ENCODE assay signal across 9 cellular contexts in genomic region chr2:96533292-96534073, GRCh38. TPM values are rescaled to one million over a fixed set of nuclear protein-coding genes. Genes with fewer than 3 reads are reported as not detected.
DNase-seq lines count a peak whose midpoint lies in the region; ATAC-seq and TF ChIP-seq lines count a peak whose summit lies in the region.
"Had no signal": no experiment of that assay in that cellular context is flagged by ENCODE, and none has a peak within 500 bp of the region (broad histone marks: within the 10 kb centered on the region; RNA-seq: fewer than 3 reads in every experiment).

No MANE protein-coding gene starts in this region.

- peak overlapping the region in 2 of 3 donors; percentile 7 to 34 for H3K4me3 ChIP-seq in breast epithelium
- no peak overlapping the region for H3K4me3 ChIP-seq in lung
- no peak overlapping the region for H3K4me3 ChIP-seq in urinary bladder (ENCODE audit: low read depth, low read length)

- H3K4me1 ChIP-seq in breast epithelium, result peaks cover 35 to 40% of the 10 kb centered on the region in 2 donors
- H3K4me1 ChIP-seq in lung (ENCODE audit: control insufficient read depth in 2 of 2, insufficient read depth in 2 of 2, low read length in 2 of 2), result peaks cover 23 to 43% of the 10 kb centered on the region in 2 donors
- peaks cover 4% of the 10 kb centered on the region for H3K4me1 ChIP-seq in urinary bladder (ENCODE audit: insufficient read depth)

- H3K27me3 ChIP-seq in breast epithelium (no peaks in the 10 kb centered on the region), lung (ENCODE audit: control insufficient read depth, insufficient read depth) (no peaks in the 10 kb centered on the region)

- H3K27ac ChIP-seq in breast epithelium, result peak overlapping the region; percentile 95 to 98
- H3K27ac ChIP-seq in lung (ENCODE audit: low read depth in 1 of 2, low read length in 1 of 2), result peak overlapping the region; percentile 69 to 90
- peak overlapping the region; percentile 85 for H3K27ac ChIP-seq in urinary bladder (ENCODE audit: low read depth)

- 9 to 14% methylated on average over 8 of the region's 8 CpGs for WGBS in lung, 2 donors
- 13% methylated on average over 8 of the region's 8 CpGs for whole genome bisulfite sequencing in urinary bladder

- TF ChIP-seq POLR2A in breast epithelium (IDR thresholded peaks at IDR 0.05), result no peak

- ATAC-seq in lung (ENCODE audit: insufficient read depth, low FRiP score), result no peak
- no peak for ATAC-seq in HG03025 (IDR thresholded peaks at IDR 0.05; ENCODE audit: low FRiP score, unreplicated experiment)
- no peak for ATAC-seq in GM21423 (IDR thresholded peaks at IDR 0.05; ENCODE audit: unreplicated experiment)

- H3K36me3 ChIP-seq in breast epithelium (no peaks in the 10 kb centered on the region), lung (ENCODE audit: control insufficient read depth in 2 of 2, insufficient read depth in 2 of 2, low read length in 2 of 2) (no peaks in the 10 kb centered on the region), urinary bladder (ENCODE audit: insufficient read depth) (no peaks in the 10 kb centered on the region)

- intact Hi-C loops in breast epithelium (cut with DNase I; ENCODE audit: low total_unique reads), result no loop called here

- no peaks in the 10 kb centered on the region for H3K9me3 ChIP-seq in breast epithelium
- H3K9me3 ChIP-seq in lung (ENCODE audit: control insufficient read depth in 2 of 2, insufficient read depth in 1 of 2, low read length in 1 of 2), result no peaks in the 10 kb centered on the region

- TF ChIP-seq CTCF in breast epithelium (IDR thresholded peaks at IDR 0.05), result peak in 1 of 3 donors; percentile 19
- no peak for TF ChIP-seq CTCF in lung (IDR thresholded peaks at IDR 0.05; ENCODE audit: control extremely low read depth, extremely low read depth)

- DNase-seq in activated effector memory CD4-positive, alpha-beta T cell treated with anti-CD3 and anti-CD28 coated beads, Interleukin-2, amount 50 U/mL, for 16 hours, result peak; percentile 59
- DNase-seq in activated effector memory CD4-positive, alpha-beta T cell treated with Interleukin-2 at 50 U/mL for 16 hours, result no peak
- DNase-seq in breast epithelium (ENCODE audit: low spot score in 2 of 2) (peak; percentile 84 to 92), lung (ENCODE audit: low spot score) (peak; percentile 74)
- DNase-seq in stimulated activated CD4-positive, alpha-beta T cell treated with anti-CD3 and anti-CD28 coated beads, Interleukin-2, amount 100 ng/mL, for 48 hours, result no peak
- DNase-seq: NCI-H1105 treated with DMSO at 0.1 percent for 48 hours had no signal

RNA-seq across cellular contexts. Expression of gene ARID5A, which starts 3.1 kb away (rescaled TPM):
- total RNA-seq in breast epithelium (100 to 1,000 TPM in 1 of 3 donors, 10 to 100 TPM in 2; 18.9 to 132 (median 56.4) TPM), lung (10 to 100 TPM; 12.5 to 33.5 TPM), urinary bladder (10.7 TPM)
- polyA plus RNA-seq in lung (10 to 100 TPM; 23.2 to 61.9 TPM), urinary bladder (50.8 TPM)

RNA-seq across cellular contexts. Expression of gene NEURL3, which starts 28.3 kb away (rescaled TPM):
- total RNA-seq in breast epithelium (1 to 10 TPM in 2 of 3 donors, not detected in 1; 4.3 to 6.1 TPM), lung (1 to 10 TPM in 1 of 2 donors, under 1 TPM in 1; 0.31 to 1.1 TPM), urinary bladder (not detected)
- polyA plus RNA-seq in lung (1 to 10 TPM in 1 of 2 donors, under 1 TPM in 1; 0.24 to 2.1 TPM), urinary bladder (0.04 TPM)

Comparison
In these comparisons a context has a peak if more than half of its experiments do, and no peak if none do; other contexts are left out.
1. DNase-seq: peak in activated effector memory CD4-positive, alpha-beta T cell treated with anti-CD3 and anti-CD28 coated beads, Interleukin-2, amount 50 U/mL, for 16 hours (single experiment), breast epithelium (2 of 2) and lung (single experiment); none in activated effector memory CD4-positive, alpha-beta T cell treated with Interleukin-2 at 50 U/mL for 16 hours (single experiment) and stimulated activated CD4-positive, alpha-beta T cell treated with anti-CD3 and anti-CD28 coated beads, Interleukin-2, amount 100 ng/mL, for 48 hours (0 of 2).
2. H3K4me3 ChIP-seq: peak in breast epithelium (2 of 3); none in lung (single experiment) and urinary bladder (single experiment).
3. Peak in every context shown above with its lines, with median percentiles within 50 percentile points of each other: H3K27ac ChIP-seq.